In genomic region chr5:40652441-40653220, GRCh38 we compare ENCODE assay signal across 16 cellular contexts. TPM values are rescaled to one million over a fixed set of nuclear protein-coding genes. Genes with fewer than 3 reads are reported as not detected.
DNase-seq lines count a peak whose midpoint lies in the region; ATAC-seq, FAIRE-seq and TF ChIP-seq lines count a peak whose summit lies in the region.
"Had no signal": no experiment of that assay in that cellular context is flagged by ENCODE, and none has a peak within 500 bp of the region (broad histone marks: within the 10 kb centered on the region; RNA-seq: fewer than 3 reads in every experiment).

No MANE protein-coding gene starts in this region.

- H3K56ac ChIP-seq in IMR-90 (ENCODE audit: extremely low read depth, insufficient read depth, low read length), result no peak overlapping the region

- dilution Hi-C loops in IMR-90 (cut with HindIII; ENCODE audit: low sequenced_read_pairs, unreplicated experiment), result no loop called here

- no peak overlapping the region for H3K27ac ChIP-seq in IMR-90 (ENCODE audit: insufficient read depth, low read length)
- peak overlapping the region; percentile 74 for H3K27ac ChIP-seq in naive thymus-derived CD4-positive, alpha-beta T cell (ENCODE audit: low read depth, low read length)
- H3K27ac ChIP-seq: cardiac muscle cell, neutrophil, RWPE1, upper lobe of left lung had no signal

- no peak overlapping the region for H3K18ac ChIP-seq in IMR-90 (ENCODE audit: low read depth, low read length)

- POLR2A ChIA-PET in IMR-90 (lab: Charles Lee; ENCODE audit: unreplicated experiment), result no interaction called here
- POLR2A ChIA-PET in naive thymus-derived CD4-positive, alpha-beta T cell (lab: Charles Lee), result interaction anchor here (0.6 to 8.6 kb wide), 15 partner anchors 13 to 1461 kb away, joined by 3 to 79 read pairs (median 4); partner anchors contain the start of gene PTGER4

- H4K8ac ChIP-seq in IMR-90 (ENCODE audit: low read depth in 2 of 2, low read length in 2 of 2), result no peak overlapping the region

- peak overlapping the region; percentile 8 for H2AFZ ChIP-seq in IMR-90 (replicated peaks; ENCODE audit: low read length, poor library complexity)

- TF ChIP-seq POLR2A in GM12891 (IDR thresholded peaks at IDR 0.05; ENCODE audit: low read depth, low read length) (no peak), IMR-90 (IDR thresholded peaks at IDR 0.05; ENCODE audit: low read depth, low read length) (no peak)

- H3K4me3 ChIP-seq in IMR-90 (ENCODE audit: insufficient read depth, low read depth, low read length) (no peak overlapping the region), BE2C (ENCODE audit: low read depth, low read length) (no peak overlapping the region)
- H3K4me3 ChIP-seq in naive thymus-derived CD4-positive, alpha-beta T cell (ENCODE audit: low read length), result peak overlapping the region; percentile 15
- H3K4me3 ChIP-seq: cardiac muscle cell, skin epidermis, upper lobe of left lung had no signal

- 100% methylated on average over 2 of the region's 8 CpGs; no CpG with 5 or more reads in 1 of the 2 experiments for WGBS in IMR-90 (ENCODE audit: extremely low coverage in 2 of 2, insufficient read length in 1 of 2), 2 experiments

- no peak overlapping the region for H3K4ac ChIP-seq in IMR-90 (ENCODE audit: low read depth, low read length)

- no peaks in the 10 kb centered on the region for H4K20me1 ChIP-seq in IMR-90 (ENCODE audit: insufficient read depth, low read length)

- no peaks in the 10 kb centered on the region for H3K79me1 ChIP-seq in IMR-90 (ENCODE audit: low read depth in 1 of 2, low read length in 2 of 2)

- no peak overlapping the region for H2BK5ac ChIP-seq in IMR-90 (ENCODE audit: low read depth, low read length, poor library complexity, severe bottlenecking)

- H2AK9ac ChIP-seq in IMR-90 (replicated peaks; ENCODE audit: low read depth, low read length, poor library complexity), result peak overlapping the region; percentile 13

- H2AK5ac ChIP-seq in IMR-90 (ENCODE audit: low read depth, low read length), result no peak overlapping the region

- no peak overlapping the region for H4K5ac ChIP-seq in IMR-90 (ENCODE audit: low read depth, low read length)

- no peak for TF ChIP-seq CTCF in IMR-90 (conservative IDR thresholded peaks at IDR 0.05; ENCODE audit: low read depth, low read length)
- TF ChIP-seq CTCF in BE2C (IDR thresholded peaks at IDR 0.05; ENCODE audit: low read depth, low read length), result no peak

- H3K4me2 ChIP-seq in IMR-90 (ENCODE audit: low read depth, low read length), result no peak overlapping the region

- no TSS peak for BruUV-seq in IMR-90 (replicated peaks; lab: Mats Ljungman, UMichigan)

- peak; percentile 31 for FAIRE-seq in GM12891 (lab: Jason Lieb, UNC)
- FAIRE-seq: D721Med had no signal

- TF ChIP-seq RAD21 in IMR-90 (IDR thresholded peaks at IDR 0.05; ENCODE audit: low read length), result no peak

- no peaks in the 10 kb centered on the region for H3K36me3 ChIP-seq in IMR-90 (ENCODE audit: control insufficient read depth, insufficient read depth, low read length)
- H3K36me3 ChIP-seq in naive thymus-derived CD4-positive, alpha-beta T cell (ENCODE audit: control insufficient read depth in 2 of 3, insufficient read depth in 3 of 3, low read length in 3 of 3), result no peaks in the 10 kb centered on the region
- no peaks in the 10 kb centered on the region for H3K36me3 ChIP-seq in BE2C
- H3K36me3 ChIP-seq: cardiac muscle cell, neutrophil, upper lobe of left lung had no signal

- peaks cover 0 to under 1% of the 10 kb centered on the region in 2 donors for H3K9me3 Mint-ChIP-seq in activated T-cell treated with anti-CD3 and anti-CD28 coated beads, Interleukin-2, amount 50 U/mL, for 72 hours
- H3K9me3 Mint-ChIP-seq in naive thymus-derived CD4-positive, alpha-beta T cell, result peaks cover 0 to 15% (median 0%) of the 10 kb centered on the region in 11 donors

- H3K36me3 Mint-ChIP-seq in activated T-cell treated with anti-CD3 and anti-CD28 coated beads, Interleukin-2, amount 50 U/mL, for 72 hours (ENCODE audit: insufficient read depth in 2 of 2), result no peaks in the 10 kb centered on the region
- H3K36me3 Mint-ChIP-seq in naive thymus-derived CD4-positive, alpha-beta T cell, result peaks cover 0 to 31% (median 4%) of the 10 kb centered on the region in 5 donors

- H3K27me3 Mint-ChIP-seq in activated T-cell treated with anti-CD3 and anti-CD28 coated beads, Interleukin-2, amount 50 U/mL, for 72 hours (ENCODE audit: low read depth), result no peaks in the 10 kb centered on the region
- H3K27me3 Mint-ChIP-seq in naive thymus-derived CD4-positive, alpha-beta T cell, result no peaks in the 10 kb centered on the region

- no peaks in the 10 kb centered on the region for H3K27me3 ChIP-seq in IMR-90 (ENCODE audit: control insufficient read depth, insufficient read depth, low read length)
- no peaks in the 10 kb centered on the region for H3K27me3 ChIP-seq in naive thymus-derived CD4-positive, alpha-beta T cell (ENCODE audit: control insufficient read depth in 2 of 2, insufficient read depth in 2 of 2, low read length in 2 of 2)
- no peaks in the 10 kb centered on the region for H3K27me3 ChIP-seq in BE2C
- H3K27me3 ChIP-seq: cardiac muscle cell, neutrophil, upper lobe of left lung had no signal

- intact Hi-C loops in IMR-90 (cut with micrococcal nuclease), result no loop called here
- intact Hi-C loops in naive thymus-derived CD4-positive, alpha-beta T cell (cut with micrococcal nuclease), result loop anchor here (1.0 to 10.0 kb wide), 4 partner anchors 27 to 1478 kb away; partner anchors contain the start of gene PTGER4 (in 1 of the 2)

- DNase-seq in GM12891 (ENCODE audit: insufficient read length, low spot score), result no peak
- DNase-seq in IMR-90, result no peak
- peak; percentile 35 to 42 for DNase-seq in activated T-cell treated with anti-CD3 and anti-CD28 coated beads, Interleukin-2, amount 50 U/mL, for 72 hours
- peak in 3 of 9 donors; percentile 25 to 37 (median 27) for DNase-seq in naive thymus-derived CD4-positive, alpha-beta T cell
- no peak for DNase-seq in DMS114 treated with DMSO at 0.1 percent for 48 hours (lab: John Stamatoyannopoulos, UW; ENCODE audit: unreplicated experiment)
- DNase-seq in BE2C, result no peak
- DNase-seq: NCI-H446 treated with DMSO at 0.1 percent for 48 hours, upper lobe of left lung had no signal

- H2BK120ac ChIP-seq in IMR-90 (ENCODE audit: low read depth, low read length), result no peak overlapping the region

- H3K14ac ChIP-seq in IMR-90 (replicated peaks; ENCODE audit: low read depth, low read length), result peak overlapping the region; percentile 9; the same call in 1 of the 2 replicates

- no peak overlapping the region for H3K23ac ChIP-seq in IMR-90 (ENCODE audit: low read depth, low read length)

- H3K4me1 ChIP-seq in IMR-90 (ENCODE audit: control insufficient read depth, insufficient read depth, low read length) (no peaks in the 10 kb centered on the region), BE2C (no peaks in the 10 kb centered on the region)
- H3K4me1 ChIP-seq in naive thymus-derived CD4-positive, alpha-beta T cell (ENCODE audit: control insufficient read depth in 2 of 2, insufficient read depth in 2 of 2, low read length in 2 of 2), result peaks cover 48 to 54% of the 10 kb centered on the region in 2 donors
- H3K4me1 ChIP-seq: upper lobe of left lung had no signal

- no peak overlapping the region for H4K91ac ChIP-seq in IMR-90 (ENCODE audit: insufficient read depth, low read depth, low read length)

- H2BK20ac ChIP-seq in IMR-90 (ENCODE audit: low read depth, low read length), result no peak overlapping the region

- no peak overlapping the region for H2BK15ac ChIP-seq in IMR-90 (ENCODE audit: low read depth, low read length)

- H3K9ac ChIP-seq in IMR-90 (ENCODE audit: low read depth, low read length), result no peak overlapping the region

- H3K4me3 Mint-ChIP-seq in activated T-cell treated with anti-CD3 and anti-CD28 coated beads, Interleukin-2, amount 50 U/mL, for 72 hours, result peak overlapping the region; percentile 83 to 98
- peak overlapping the region; percentile 39 to 88 (median 82) for H3K4me3 Mint-ChIP-seq in naive thymus-derived CD4-positive, alpha-beta T cell

- in situ Hi-C loops in IMR-90 (cut with MboI; ENCODE audit: low sequenced_read_pairs), result no loop called here

- peak overlapping the region; percentile 98 for H3K27ac Mint-ChIP-seq in activated T-cell treated with anti-CD3 and anti-CD28 coated beads, Interleukin-2, amount 50 U/mL, for 72 hours
- H3K27ac Mint-ChIP-seq in naive thymus-derived CD4-positive, alpha-beta T cell, result peak overlapping the region; percentile 89 to 96 (median 94)

- H3K9me3 ChIP-seq in IMR-90 (ENCODE audit: control insufficient read depth, insufficient read depth, low read length) (no peaks in the 10 kb centered on the region), BE2C (no peaks in the 10 kb centered on the region; the same call in 1 of the 2 replicates)
- no peaks in the 10 kb centered on the region for H3K9me3 ChIP-seq in naive thymus-derived CD4-positive, alpha-beta T cell (ENCODE audit: control insufficient read depth in 2 of 3, low read length in 3 of 3)
- H3K9me3 ChIP-seq: neutrophil, upper lobe of left lung had no signal

- CTCF ChIA-PET in IMR-90 (lab: Yijun Ruan, JAX), result interaction anchor here (0.8 to 1.5 kb wide), 3 partner anchors 9 to 34 kb away, joined by 3 read pairs; no protein-coding TSS in a partner anchor
- CTCF ChIA-PET in naive thymus-derived CD4-positive, alpha-beta T cell (lab: Charles Lee), result interaction anchor here (0.9 to 1.7 kb wide), 5 partner anchors 17 to 34 kb away, joined by 3 to 6 read pairs (median 4); no protein-coding TSS in a partner anchor

- H3K9me1 ChIP-seq in IMR-90 (ENCODE audit: insufficient read depth, low read length), result peaks cover 4% of the 10 kb centered on the region; the same call in 1 of the 2 replicates

- ATAC-seq in IMR-90 (ENCODE audit: low read depth), result no peak
- peak; percentile 64 to 70 for ATAC-seq in activated T-cell treated with anti-CD3 and anti-CD28 coated beads, Interleukin-2, amount 50 U/mL, for 72 hours (replicated peaks in 1 of 2)
- peak; percentile 50 for ATAC-seq in naive thymus-derived CD4-positive, alpha-beta T cell
- no peak for ATAC-seq in HG03520 (IDR thresholded peaks at IDR 0.05; ENCODE audit: unreplicated experiment)
- no peak for ATAC-seq in GM19455 (IDR thresholded peaks at IDR 0.05; ENCODE audit: unreplicated experiment)
- ATAC-seq: left lobe of liver had no signal

- H3K4me1 Mint-ChIP-seq in activated T-cell treated with anti-CD3 and anti-CD28 coated beads, Interleukin-2, amount 50 U/mL, for 72 hours (ENCODE audit: low read depth), result peaks cover 71% of the 10 kb centered on the region
- peaks cover 63 to 83% (median 78%) of the 10 kb centered on the region in 7 donors for H3K4me1 Mint-ChIP-seq in naive thymus-derived CD4-positive, alpha-beta T cell

RNA-seq across cellular contexts. Expression of gene PTGER4, which starts 27.1 kb away (rescaled TPM):
- polyA plus RNA-seq in GM12891 (2012; ENCODE audit: low read depth, missing spikeins), result 4.5 TPM
- 7.9 and 10.6 TPM in 2 replicates for total RNA-seq in IMR-90 (2012; rRNA removed)
- polyA plus RNA-seq in IMR-90 (2012; rRNA removed), result 10.1 and 15.4 TPM in 2 replicates
- 9.9 and 20.9 TPM in 2 replicates for polyA plus RNA-seq in IMR-90 (2012; cell fraction: cytosol; rRNA removed)
- 11.4 and 25.1 TPM in 2 replicates for polyA plus RNA-seq in IMR-90 (2012; cell fraction: nucleus; rRNA removed; ENCODE audit: low replicate concordance)
- 10 to 100 TPM; 42.3 to 59.5 TPM for total RNA-seq in activated T-cell treated with anti-CD3 and anti-CD28 coated beads, Interleukin-2, amount 50 U/mL, for 72 hours
- total RNA-seq in naive thymus-derived CD4-positive, alpha-beta T cell, result 100 to 1,000 TPM in 2 of 5 experiments, 10 to 100 TPM in 3; 39.6 to 422 (median 76.3) TPM
- 10 to 100 TPM; 38.5 to 56.0 TPM for polyA plus RNA-seq in naive thymus-derived CD4-positive, alpha-beta T cell
- not detected for polyA plus RNA-seq in BE2C (2012; ENCODE audit: insufficient read depth, insufficient read length, low read depth)

Comparison
In these comparisons a context has a peak if more than half of its experiments do, and no peak if none do; other contexts are left out.
1. DNase-seq: peak in activated T-cell treated with anti-CD3 and anti-CD28 coated beads, Interleukin-2, amount 50 U/mL, for 72 hours (2 of 2); none in GM12891 (single experiment), IMR-90 (single experiment), DMS114 treated with DMSO at 0.1 percent for 48 hours (single experiment) and BE2C (single experiment).
2. ATAC-seq: peak in activated T-cell treated with anti-CD3 and anti-CD28 coated beads, Interleukin-2, amount 50 U/mL, for 72 hours (2 of 2) and naive thymus-derived CD4-positive, alpha-beta T cell (single experiment); none in IMR-90 (single experiment), HG03520 (single experiment) and GM19455 (single experiment).